In genomic region chr18:62245699-62246098, GRCh38 we compare ENCODE assay signal across 20 cellular contexts. TPM values are rescaled to one million over a fixed set of nuclear protein-coding genes. Genes with fewer than 3 reads are reported as not detected.
DNase-seq lines count a peak whose midpoint lies in the region; FAIRE-seq and TF ChIP-seq lines count a peak whose summit lies in the region.
"Had no signal": no experiment of that assay in that cellular context is flagged by ENCODE, and none has a peak within 500 bp of the region (broad histone marks: within the 10 kb centered on the region; RNA-seq: fewer than 3 reads in every experiment).

No MANE protein-coding gene starts in this region.

- H3K27me3 ChIP-seq in BJ (ENCODE audit: control insufficient read depth, insufficient read depth, low read length) (no peaks in the 10 kb centered on the region), OCI-LY1 (ENCODE audit: insufficient read depth, low read length) (no peaks in the 10 kb centered on the region)
- H3K27me3 ChIP-seq: hepatocyte, tibial artery had no signal

- no peaks in the 10 kb centered on the region for H3K9me2 ChIP-seq in OCI-LY1 (ENCODE audit: low read depth, low read length)

- no peaks in the 10 kb centered on the region for H4K20me1 ChIP-seq in OCI-LY1 (ENCODE audit: insufficient read depth, low read length)

- no peak overlapping the region for H3K27ac ChIP-seq in OCI-LY1 (ENCODE audit: low read depth, low read length, poor library complexity, severe bottlenecking)
- H3K27ac ChIP-seq: hepatocyte had no signal

- TF ChIP-seq CTCF in BJ (IDR thresholded peaks at IDR 0.05; ENCODE audit: insufficient read depth, low read depth, low read length) (peak; percentile 12; the same call in 1 of the 2 replicates), OCI-LY1 (IDR thresholded peaks at IDR 0.05; ENCODE audit: low read length) (peak; percentile 12; the same call in 1 of the 2 replicates), fibroblast of mammary gland (conservative IDR thresholded peaks at IDR 0.05; ENCODE audit: control insufficient read depth, insufficient read depth, low read depth, low read length) (peak; percentile 23)

- H3F3A ChIP-seq in OCI-LY1 (ENCODE audit: insufficient read depth, low read length) = no peaks in the 10 kb centered on the region; the same call in 1 of the 2 replicates

- H3K9me3 ChIP-seq in OCI-LY1 (ENCODE audit: low read length) = no peaks in the 10 kb centered on the region
- H3K9me3 ChIP-seq: tibial artery had no signal

- POLR2A ChIA-PET in BJ (lab: Charles Lee) = no interaction called here

- FAIRE-seq in GM19239 (lab: Jason Lieb, UNC) = peak; percentile 42

- no peak for DNase-seq in BJ (ENCODE audit: low read depth)
- no peak for DNase-seq in GM19239 (ENCODE audit: insufficient read length, low spot score)
- no peak for DNase-seq in fibroblast of mammary gland (ENCODE audit: low read depth)
- DNase-seq in DMS114 treated with DMSO at 0.1 percent for 48 hours (lab: John Stamatoyannopoulos, UW; ENCODE audit: unreplicated experiment) = no peak
- DNase-seq in amygdala (lab: John Stamatoyannopoulos, UW) = no peak
- DNase-seq in activated gamma-delta T cell treated with Interleukin-2 at 50 U/mL for 16 hours = no peak
- DNase-seq in activated CD8-positive, alpha-beta memory T cell treated with anti-CD3 and anti-CD28 coated beads, Interleukin-2, amount 50 U/mL, for 48 hours = no peak
- DNase-seq: activated CD8-positive, alpha-beta T cell treated with anti-CD3 and anti-CD28 coated beads, Interleukin-2, amount 10 ng/mL, durations not matched to agents 7 days and 5 days; activated naive CD8-positive, alpha-beta T cell treated with anti-CD3 and anti-CD28 coated beads for 36 hours; activated T-cell treated with anti-CD3 and anti-CD28 coated beads, Interleukin-2, amount 50 U/mL, for 72 hours; CD4-positive, alpha-beta memory T cell; cortex of kidney; DND-41; NCI-H1092; NCI-H69; stimulated activated naive B cell treated with anti-CD40 and anti-IgM and Interleukin-4, amounts not matched to agents 10 μg/mL and 1 μg/mL and 100 μg/mL, for 72 hours; tibial artery had no signal

- H3K4me3 ChIP-seq in BJ (ENCODE audit: low read depth, low read length) (no peak overlapping the region), OCI-LY1 (ENCODE audit: low read depth, low read length, poor library complexity, severe bottlenecking) (no peak overlapping the region), fibroblast of mammary gland (ENCODE audit: control insufficient read depth, low read depth, low read length) (no peak overlapping the region)
- H3K4me3 ChIP-seq: hepatocyte, lung, tibial artery had no signal

- H3K4me1 ChIP-seq in OCI-LY1 (ENCODE audit: insufficient read depth, low read length, severe bottlenecking) = no peaks in the 10 kb centered on the region

- H3K79me2 ChIP-seq in OCI-LY1 (ENCODE audit: insufficient read depth, low read length) = no peaks in the 10 kb centered on the region
- H3K79me2 ChIP-seq: hepatocyte had no signal

- CTCF ChIA-PET in BJ (lab: Yijun Ruan, JAX) = interaction anchor here (1.4 kb wide), 1 partner anchor 16 kb away, joined by 3 read pairs; no protein-coding TSS in a partner anchor

- H3K36me3 ChIP-seq in BJ (ENCODE audit: control insufficient read depth, insufficient read depth, low read length) (no peaks in the 10 kb centered on the region), OCI-LY1 (ENCODE audit: insufficient read depth, low read length) (peaks cover 10% of the 10 kb centered on the region; the same call in 1 of the 2 replicates)

- H3K4me2 ChIP-seq in OCI-LY1 (ENCODE audit: low read length) = no peak overlapping the region
- H3K4me2 ChIP-seq: hepatocyte had no signal

- no peak overlapping the region for H2AFZ ChIP-seq in OCI-LY1 (ENCODE audit: low read length)
- H2AFZ ChIP-seq: hepatocyte had no signal

- no peak overlapping the region for H3K9ac ChIP-seq in OCI-LY1 (ENCODE audit: low read length)

RNA-seq across cellular contexts. Expression of gene RELCH, which starts 58.6 kb away (rescaled TPM):
- polyA plus RNA-seq in BJ (2011; rRNA removed) = 8.2 and 14.9 TPM in 2 replicates
- polyA minus RNA-seq in BJ (2011; rRNA and poly(A)+ RNA removed) = 33.9 and 42.8 TPM in 2 replicates

RNA-seq across cellular contexts. Expression of gene PIGN, which starts 58.8 kb away (rescaled TPM):
- 12.0 and 31.5 TPM in 2 replicates for polyA plus RNA-seq in BJ (2011; rRNA removed)
- polyA minus RNA-seq in BJ (2011; rRNA and poly(A)+ RNA removed) = 24.1 and 39.7 TPM in 2 replicates
